In the genomic region with DNA sequence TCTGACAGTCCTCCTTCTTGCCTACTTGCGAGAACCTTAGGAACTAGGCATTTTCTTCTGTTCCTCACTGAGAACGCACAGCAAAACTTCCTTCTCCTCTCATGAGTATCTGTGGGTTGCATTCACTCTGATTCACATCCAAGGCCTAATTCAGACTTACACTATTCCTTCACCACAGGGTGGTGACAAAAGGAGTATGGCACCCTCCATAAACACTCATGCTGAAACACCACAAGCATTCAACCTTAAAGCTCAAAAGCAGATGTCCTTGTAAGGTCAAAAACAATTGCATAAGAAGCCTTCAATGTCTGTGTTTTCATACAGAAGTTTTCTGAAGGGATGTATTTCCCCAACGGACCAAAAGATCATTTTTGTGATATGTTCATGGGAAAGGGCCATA, we compare ENCODE assay signal across 12 cellular contexts.
DNase-seq lines count a peak whose midpoint lies in the region; ATAC-seq and TF ChIP-seq lines count a peak whose summit lies in the region.
"Had no signal": no experiment of that assay in that cellular context is flagged by ENCODE, and none has a peak within 500 bp of the region (broad histone marks: within the 10 kb centered on the region; RNA-seq: fewer than 3 reads in every experiment).

No MANE protein-coding gene starts in this region.

- H3K4me3 ChIP-seq in OCI-LY3 (ENCODE audit: low read length): no peak overlapping the region

- no peaks in the 10 kb centered on the region for H3K36me3 ChIP-seq in OCI-LY3 (replicated peaks; ENCODE audit: low read depth, low read length)

- intact Hi-C loops in posterior cingulate gyrus (cut with DNase I): no loop called here

- H3K27ac ChIP-seq in OCI-LY3 (ENCODE audit: low read length): no peak overlapping the region

- peak; percentile 8; the same call in 1 of the 2 replicates for TF ChIP-seq CTCF in OCI-LY3 (IDR thresholded peaks at IDR 0.05; ENCODE audit: low read depth, low read length)

- peaks cover 18% of the 10 kb centered on the region for H3K4me1 ChIP-seq in OCI-LY3 (ENCODE audit: low read length)

- H3K9ac ChIP-seq in OCI-LY3 (ENCODE audit: low read length): no peak overlapping the region

- peak overlapping the region; percentile 54; the same call in 1 of the 2 replicates for H2AFZ ChIP-seq in OCI-LY3 (ENCODE audit: low read depth, low read length)

- no peaks in the 10 kb centered on the region for H3K9me3 ChIP-seq in OCI-LY3 (ENCODE audit: insufficient read depth, low read length)

- H3K4me2 ChIP-seq in OCI-LY3 (ENCODE audit: low read length): peak overlapping the region; percentile 11

- H3K27me3 ChIP-seq in OCI-LY3 (ENCODE audit: low read depth, low read length): no peaks in the 10 kb centered on the region

- no peaks in the 10 kb centered on the region for H4K20me1 ChIP-seq in OCI-LY3 (ENCODE audit: insufficient read depth, low read length)

- peak; percentile 34 for DNase-seq in renal cortical epithelial cell (ENCODE audit: low read depth)
- DNase-seq in DMS114 treated with DMSO at 0.1 percent for 48 hours (lab: John Stamatoyannopoulos, UW; ENCODE audit: unreplicated experiment): no peak
- no peak for DNase-seq in mesenteric fat pad (ENCODE audit: low spot score)
- DNase-seq in posterior cingulate gyrus: no peak
- DNase-seq: CD8-positive, alpha-beta memory T cell; NCI-H1092; NCI-H2227 treated with DMSO at 0.1 percent for 48 hours; SHP77; T-helper 2 cell had no signal

- ATAC-seq in GM18868 (IDR thresholded peaks at IDR 0.05; ENCODE audit: unreplicated experiment) (peak; percentile 75), HG02884 (IDR thresholded peaks at IDR 0.05; ENCODE audit: unreplicated experiment) (peak; percentile 51)

- no peaks in the 10 kb centered on the region for H3K79me2 ChIP-seq in OCI-LY3 (ENCODE audit: low read length)
